In the genomic region with DNA sequence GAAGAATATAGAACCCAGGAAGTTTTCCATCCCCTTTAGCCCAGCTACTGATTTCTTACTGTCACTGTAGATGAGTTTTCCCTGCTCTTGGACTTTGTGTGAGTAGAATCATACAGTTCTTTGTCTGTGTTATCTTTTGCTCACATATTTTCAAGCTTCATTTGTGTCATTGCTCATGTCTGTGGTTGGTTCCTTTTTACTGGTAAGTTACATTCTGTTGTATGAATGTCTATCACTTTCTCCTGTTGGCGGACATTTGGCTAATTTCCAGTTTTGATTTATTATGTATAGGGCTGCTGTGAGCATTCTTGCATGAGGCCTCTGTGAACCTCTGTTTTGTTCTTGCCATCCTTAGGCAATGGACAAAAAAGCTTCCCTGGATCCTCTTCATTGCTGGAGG, we compare ENCODE assay signal across 11 cellular contexts. TPM values are rescaled to one million over a fixed set of nuclear protein-coding genes. Genes with fewer than 3 reads are reported as not detected.
DNase-seq lines count a peak whose midpoint lies in the region; ATAC-seq and TF ChIP-seq lines count a peak whose summit lies in the region.
"Had no signal": no experiment of that assay in that cellular context is flagged by ENCODE, and none has a peak within 500 bp of the region (broad histone marks: within the 10 kb centered on the region; RNA-seq: fewer than 3 reads in every experiment).

No MANE protein-coding gene starts in this region.

- peaks cover 98% of the 10 kb centered on the region for H3K79me2 ChIP-seq in Karpas-422 (ENCODE audit: low read length)

- H3K36me3 ChIP-seq in Karpas-422 (ENCODE audit: insufficient read depth, low read length) = peaks cover 29% of the 10 kb centered on the region; the same call in 1 of the 2 replicates

- H3K4me3 ChIP-seq in Karpas-422 (ENCODE audit: low read length) (peak overlapping the region; percentile 57), fibroblast of the aortic adventitia (ENCODE audit: low read depth, low read length) (no peak overlapping the region)
- H3K4me3 ChIP-seq: SJSA1, tibial nerve had no signal

- ATAC-seq in GM18505 (IDR thresholded peaks at IDR 0.05; ENCODE audit: unreplicated experiment) (peak; percentile 29), GM21576 (IDR thresholded peaks at IDR 0.05; ENCODE audit: unreplicated experiment) (peak; percentile 30)

- DNase-seq in Karpas-422 (peak; percentile 68), fibroblast of the aortic adventitia (ENCODE audit: low read depth) (peak; percentile 36), CD1c-positive myeloid dendritic cell (ENCODE audit: extremely low spot score) (no peak), cerebellar cortex (ENCODE audit: low spot score) (no peak), NCI-H524 treated with DMSO at 0.1 percent for 48 hours (lab: John Stamatoyannopoulos, UW) (no peak), NCI-H2029 (lab: John Stamatoyannopoulos, UW) (no peak)

- peaks cover 81% of the 10 kb centered on the region for H3K4me1 ChIP-seq in Karpas-422 (ENCODE audit: low read length)

- H3K9me2 ChIP-seq in Karpas-422 (replicated peaks; ENCODE audit: insufficient read depth, low read length) = no peaks in the 10 kb centered on the region

- peak overlapping the region; percentile 94 for H3K27ac ChIP-seq in Karpas-422 (ENCODE audit: low read length)
- H3K27ac ChIP-seq: SJSA1, tibial nerve had no signal

- no peak for TF ChIP-seq POLR2A in GM18505 (IDR thresholded peaks at IDR 0.05; ENCODE audit: borderline replicate concordance, extremely low read depth, insufficient read depth, insufficient read length)

- peak overlapping the region; percentile 99 for H3K4me2 ChIP-seq in Karpas-422 (ENCODE audit: low read depth, low read length, poor library complexity, severe bottlenecking)

- no peak overlapping the region for H2AFZ ChIP-seq in Karpas-422 (ENCODE audit: low read length)

- H3K9me3 ChIP-seq in Karpas-422 (ENCODE audit: low read length) = no peaks in the 10 kb centered on the region
- H3K9me3 ChIP-seq: SJSA1, tibial nerve had no signal

- TF ChIP-seq CTCF in fibroblast of the aortic adventitia (IDR thresholded peaks at IDR 0.05; ENCODE audit: insufficient read depth, low read length) = no peak

- peak overlapping the region; percentile 71 for H3K9ac ChIP-seq in Karpas-422 (ENCODE audit: low read length)

- peaks cover 3% of the 10 kb centered on the region; the same call in 1 of the 2 replicates for H4K20me1 ChIP-seq in Karpas-422 (ENCODE audit: insufficient read depth, low read depth, low read length)

- no peaks in the 10 kb centered on the region for H3K27me3 ChIP-seq in Karpas-422 (ENCODE audit: low read length)
- H3K27me3 ChIP-seq: SJSA1, tibial nerve had no signal

RNA-seq across cellular contexts. Expression of a gene that starts 5.3 kb away (rescaled TPM):
- 86.8 and 90.2 TPM in 2 replicates for total RNA-seq in Karpas-422 (2014; rRNA removed; shearing (Covaris generic); ENCODE audit: low replicate concordance)
- 114 and 124 TPM in 2 replicates for total RNA-seq in fibroblast of the aortic adventitia (ENCODE audit: low replicate concordance)

RNA-seq across cellular contexts. Expression of a gene that starts 30.8 kb away (rescaled TPM):
- 0.75 and 3.9 TPM in 2 replicates for total RNA-seq in Karpas-422 (2014; rRNA removed; shearing (Covaris generic); ENCODE audit: low replicate concordance)
- 0.49 and 2.0 TPM in 2 replicates for total RNA-seq in fibroblast of the aortic adventitia (ENCODE audit: low replicate concordance)
- total RNA-seq: skeletal muscle tissue had no signal

Comparison
In these comparisons a context has a peak if more than half of its experiments do, and no peak if none do; other contexts are left out.
1. DNase-seq: peak in Karpas-422 (single experiment) and fibroblast of the aortic adventitia (single experiment); none in CD1c-positive myeloid dendritic cell (single experiment), cerebellar cortex (single experiment), NCI-H524 treated with DMSO at 0.1 percent for 48 hours (single experiment) and NCI-H2029 (single experiment).